In the genomic region with DNA sequence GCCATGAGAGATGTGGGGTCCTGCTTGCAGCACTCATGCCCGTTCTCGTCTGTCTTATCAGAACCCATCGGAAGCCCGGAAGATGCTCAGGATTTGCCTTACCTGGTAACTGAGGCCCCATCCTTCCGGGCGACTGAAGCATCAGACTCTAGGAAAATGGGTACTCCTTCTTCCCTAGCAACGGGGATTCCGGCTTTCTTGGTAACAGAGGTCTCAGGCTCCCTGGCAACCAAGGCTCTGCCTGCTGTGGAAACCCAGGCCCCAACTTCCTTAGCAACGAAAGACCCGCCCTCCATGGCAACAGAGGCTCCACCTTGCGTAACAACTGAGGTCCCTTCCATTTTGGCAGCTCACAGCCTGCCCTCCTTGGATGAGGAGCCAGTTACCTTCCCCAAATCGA, we compare ENCODE assay signal across 10 cellular contexts. TPM values are rescaled to one million over a fixed set of nuclear protein-coding genes. Genes with fewer than 3 reads are reported as not detected.
DNase-seq lines count a peak whose midpoint lies in the region; ATAC-seq and TF ChIP-seq lines count a peak whose summit lies in the region.
"Had no signal": no experiment of that assay in that cellular context is flagged by ENCODE, and none has a peak within 500 bp of the region (broad histone marks: within the 10 kb centered on the region; RNA-seq: fewer than 3 reads in every experiment).

No MANE protein-coding gene starts in this region.

- no peak overlapping the region for H3K4me3 ChIP-seq in hepatocyte

- no peak overlapping the region for H2AFZ ChIP-seq in hepatocyte

- H3K9me3 ChIP-seq in hepatocyte (ENCODE audit: low read depth), result no peaks in the 10 kb centered on the region

- no peaks in the 10 kb centered on the region for H3K27me3 ChIP-seq in hepatocyte

- 75% methylated on average over 12 of the region's 12 CpGs for WGBS in hepatocyte (ENCODE audit: low lambda C conversion rate, missing lambda C conversion rate)

- H3K9me3 Mint-ChIP-seq in activated naive CD8-positive, alpha-beta T cell (ENCODE audit: low read depth), result no peaks in the 10 kb centered on the region

- no peak overlapping the region for H3K4me2 ChIP-seq in hepatocyte

- ATAC-seq in HG03025 (IDR thresholded peaks at IDR 0.05; ENCODE audit: low FRiP score, unreplicated experiment) (no peak), HG02884 (IDR thresholded peaks at IDR 0.05; ENCODE audit: unreplicated experiment) (no peak)

- H4K20me1 ChIP-seq in hepatocyte (ENCODE audit: insufficient read depth, poor library complexity, severe bottlenecking), result no peaks in the 10 kb centered on the region

- H3K79me2 ChIP-seq in hepatocyte, result no peaks in the 10 kb centered on the region

- no peak for TF ChIP-seq CTCF in hepatocyte (IDR thresholded peaks at IDR 0.05; ENCODE audit: poor library complexity)

- no peaks in the 10 kb centered on the region for H3K9me2 ChIP-seq in hepatocyte (replicated peaks; ENCODE audit: insufficient read depth)

- peak overlapping the region; percentile 11 for H3K4me3 Mint-ChIP-seq in activated naive CD8-positive, alpha-beta T cell

- no peak overlapping the region for H3K27ac Mint-ChIP-seq in activated naive CD8-positive, alpha-beta T cell

- H3K36me3 ChIP-seq in hepatocyte (replicated peaks; ENCODE audit: insufficient read depth, low read depth), result no peaks in the 10 kb centered on the region

- H3K27me3 Mint-ChIP-seq in activated naive CD8-positive, alpha-beta T cell, result no peaks in the 10 kb centered on the region

- H3K27ac ChIP-seq in hepatocyte, result no peak overlapping the region
- H3K27ac ChIP-seq: VCaP had no signal

- no peaks in the 10 kb centered on the region for H3K36me3 Mint-ChIP-seq in activated naive CD8-positive, alpha-beta T cell

- H3K4me1 ChIP-seq in hepatocyte (ENCODE audit: insufficient read depth), result peaks cover 10% of the 10 kb centered on the region

- peaks cover 31% of the 10 kb centered on the region for H3K4me1 Mint-ChIP-seq in activated naive CD8-positive, alpha-beta T cell (ENCODE audit: low read depth)

- DNase-seq in NCI-H2029 (lab: John Stamatoyannopoulos, UW) (peak; percentile 57), NCI-H2029 treated with DMSO at 0.1 percent for 48 hours (lab: John Stamatoyannopoulos, UW) (no peak), SW 1271 (lab: John Stamatoyannopoulos, UW) (peak; percentile 33 to 37), hepatocyte (ENCODE audit: low spot score) (peak; percentile 55)
- peak; percentile 59 to 61 for DNase-seq in stimulated activated CD4-positive, alpha-beta T cell treated with anti-CD3 and anti-CD28 coated beads, Interleukin-1b, Interleukin-23, amount 100 ng/mL, for 1 hour (ENCODE audit: low read depth in 2 of 2)

RNA-seq across cellular contexts. Expression of a gene that starts 8.3 kb away (rescaled TPM):
- not detected in 2 replicates for total RNA-seq in hepatocyte
- 0.28 TPM in 1 of 2 replicates, not detected in the other for polyA plus RNA-seq in hepatocyte

RNA-seq across cellular contexts. Expression of a gene that starts 23.1 kb away (rescaled TPM):
- 184 and 203 TPM in 2 replicates for total RNA-seq in hepatocyte
- 359 and 395 TPM in 2 replicates for polyA plus RNA-seq in hepatocyte

RNA-seq across cellular contexts. Expression of a gene that starts 42.6 kb away (rescaled TPM):
- 2.5 and 4.6 TPM in 2 replicates for total RNA-seq in hepatocyte
- 3.7 and 5.2 TPM in 2 replicates for polyA plus RNA-seq in hepatocyte
- polyA plus RNA-seq: AG04450 had no signal
